1 cellular context compared by ENCODE assay signal in genomic region chr1:9453375-9454093, GRCh38.
TF ChIP-seq lines count a peak whose summit lies in the region.

No MANE protein-coding gene starts in this region.

TF ChIP-seq in SK-N-SH treated with all-trans-retinoic acid at 6 μM for 48 hours, 23 proteins besides CTCF, POLR2A, EP300 and RAD21 (continued from another document):
- TF ChIP-seq, protein P1, sequence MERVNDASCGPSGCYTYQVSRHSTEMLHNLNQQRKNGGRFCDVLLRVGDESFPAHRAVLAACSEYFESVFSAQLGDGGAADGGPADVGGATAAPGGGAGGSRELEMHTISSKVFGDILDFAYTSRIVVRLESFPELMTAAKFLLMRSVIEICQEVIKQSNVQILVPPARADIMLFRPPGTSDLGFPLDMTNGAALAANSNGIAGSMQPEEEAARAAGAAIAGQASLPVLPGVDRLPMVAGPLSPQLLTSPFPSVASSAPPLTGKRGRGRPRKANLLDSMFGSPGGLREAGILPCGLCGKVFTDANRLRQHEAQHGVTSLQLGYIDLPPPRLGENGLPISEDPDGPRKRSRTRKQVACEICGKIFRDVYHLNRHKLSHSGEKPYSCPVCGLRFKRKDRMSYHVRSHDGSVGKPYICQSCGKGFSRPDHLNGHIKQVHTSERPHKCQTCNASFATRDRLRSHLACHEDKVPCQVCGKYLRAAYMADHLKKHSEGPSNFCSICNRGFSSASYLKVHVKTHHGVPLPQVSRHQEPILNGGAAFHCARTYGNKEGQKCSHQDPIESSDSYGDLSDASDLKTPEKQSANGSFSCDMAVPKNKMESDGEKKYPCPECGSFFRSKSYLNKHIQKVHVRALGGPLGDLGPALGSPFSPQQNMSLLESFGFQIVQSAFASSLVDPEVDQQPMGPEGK (CRISPR knock-in tag; IDR thresholded peaks at IDR 0.05; ENCODE audit: borderline replicate concordance) = no peak
